In genomic region chr13:31846984-31847752, GRCh38 we compare ENCODE assay signal across 8 cellular contexts.
DNase-seq lines count a peak whose midpoint lies in the region; ATAC-seq and TF ChIP-seq lines count a peak whose summit lies in the region.

No MANE protein-coding gene starts in this region.

- TF ChIP-seq CTCF in SK-N-SH (IDR thresholded peaks at IDR 0.05) (no peak), fibroblast of pulmonary artery (IDR thresholded peaks at IDR 0.05; ENCODE audit: low read length, missing control alignments) (no peak), parathyroid adenoma (IDR thresholded peaks at IDR 0.05) (no peak)

- no peaks in the 10 kb centered on the region for H3K9me3 ChIP-seq in BLaER1 treated with 17β-estradiol and CSF1 and Interleukin-3, amounts not matched to agents 10 nM and 100 nM (replicated peaks in 1 of 11)
- no peaks in the 10 kb centered on the region for H3K9me3 ChIP-seq in SK-N-SH
- no peaks in the 10 kb centered on the region for H3K9me3 ChIP-seq in parathyroid adenoma (ENCODE audit: control insufficient read depth, low read length)

- peaks cover 3 to 13% (median 10%) of the 10 kb centered on the region in 11 experiments; a peak in 19 of 22 replicates for H3K27me3 ChIP-seq in BLaER1 treated with 17β-estradiol and CSF1 and Interleukin-3, amounts not matched to agents 10 nM and 100 nM
- H3K27me3 ChIP-seq in SK-N-SH (ENCODE audit: insufficient read depth) (no peaks in the 10 kb centered on the region; the same call in 1 of the 2 replicates), parathyroid adenoma (ENCODE audit: control insufficient read depth, insufficient read depth, low read length) (no peaks in the 10 kb centered on the region)

- H3F3A ChIP-seq in SK-N-SH (replicated peaks; ENCODE audit: insufficient read depth), result no peaks in the 10 kb centered on the region

- H2AFZ ChIP-seq in SK-N-SH (ENCODE audit: low read depth), result peak overlapping the region; percentile 88
- H2AFZ ChIP-seq in parathyroid adenoma, result peak overlapping the region; percentile 62

- no peaks in the 10 kb centered on the region for H4K20me1 ChIP-seq in BLaER1 treated with 17β-estradiol and CSF1 and Interleukin-3, amounts not matched to agents 10 nM and 100 nM
- no peaks in the 10 kb centered on the region for H4K20me1 ChIP-seq in SK-N-SH (ENCODE audit: insufficient read depth)

- 8% methylated on average over 10 of the region's 30 CpGs for WGBS in SK-N-SH (ENCODE audit: low lambda C conversion rate)

- no peak for TF ChIP-seq RAD21 in SK-N-SH (IDR thresholded peaks at IDR 0.05; ENCODE audit: low read length)

- H3K9ac ChIP-seq in BLaER1 treated with 17β-estradiol and CSF1 and Interleukin-3, amounts not matched to agents 10 nM and 100 nM, result peak overlapping the region; percentile 57 to 78 (median 75)
- peak overlapping the region; percentile 41; the same call in 1 of the 2 replicates for H3K9ac ChIP-seq in SK-N-SH
- H3K9ac ChIP-seq in parathyroid adenoma, result no peak overlapping the region

- ATAC-seq in GM21717 (IDR thresholded peaks at IDR 0.05; ENCODE audit: unreplicated experiment), result peak; percentile 5
- ATAC-seq in HG02678 (IDR thresholded peaks at IDR 0.05; ENCODE audit: unreplicated experiment), result no peak

- peak overlapping the region in 7 of 11 experiments; percentile 41 to 77 (median 56); a peak in 10 of 22 replicates for H3K27ac ChIP-seq in BLaER1 treated with 17β-estradiol and CSF1 and Interleukin-3, amounts not matched to agents 10 nM and 100 nM
- H3K27ac ChIP-seq in SK-N-SH (ENCODE audit: low read depth in 2 of 2, low read length in 1 of 2) (peak overlapping the region in 1 of 2 experiments; percentile 71; a peak in 2 of 4 replicates), parathyroid adenoma (no peak overlapping the region)

- H3K79me2 ChIP-seq in SK-N-SH (ENCODE audit: insufficient read depth) (no peaks in the 10 kb centered on the region), parathyroid adenoma (no peaks in the 10 kb centered on the region)

- H3K4me2 ChIP-seq in BLaER1 treated with 17β-estradiol and CSF1 and Interleukin-3, amounts not matched to agents 10 nM and 100 nM, result peak overlapping the region; percentile 93 to 99 (median 97)
- H3K4me2 ChIP-seq in SK-N-SH (peak overlapping the region; percentile 94), parathyroid adenoma (ENCODE audit: low read length) (peak overlapping the region; percentile 80)

- TF ChIP-seq EP300 in SK-N-SH (IDR thresholded peaks at IDR 0.05; ENCODE audit: borderline replicate concordance in 1 of 2, low read depth in 1 of 2, low read length in 1 of 2), result no peak

- peak; percentile 74 for DNase-seq in SK-N-SH
- DNase-seq in fibroblast of pulmonary artery (ENCODE audit: low read depth), result no peak
- DNase-seq in GOT3 (lab: John Stamatoyannopoulos, UW), result no peak
- DNase-seq in stimulated activated CD4-positive, alpha-beta T cell treated with anti-CD3 and anti-CD28 coated beads, Interleukin-4, amount 100 ng/mL, for 1 hour, result no peak

- CTCF ChIA-PET in SK-N-SH (lab: Yijun Ruan, JAX), result interaction anchor here (1.1 kb wide), 1 partner anchor 63 kb away, joined by 4 read pairs; no protein-coding TSS in a partner anchor

- POLR2A ChIA-PET in SK-N-SH (lab: Yijun Ruan, JAX), result interaction anchor here (1.6 kb wide), 1 partner anchor 15 kb away, joined by 3 read pairs; no protein-coding TSS in a partner anchor

- no peaks in the 10 kb centered on the region for H3K9me2 ChIP-seq in SK-N-SH

- peaks cover 5 to 11% (median 7%) of the 10 kb centered on the region in 10 experiments; a peak in 18 of 20 replicates for H3K4me1 ChIP-seq in BLaER1 treated with 17β-estradiol and CSF1 and Interleukin-3, amounts not matched to agents 10 nM and 100 nM
- H3K4me1 ChIP-seq in SK-N-SH (ENCODE audit: control insufficient read depth in 1 of 2, insufficient read depth in 2 of 2, low read depth in 1 of 2, low read length in 1 of 2), result peaks cover 0 to 4% of the 10 kb centered on the region in 2 experiments; a peak in 1 of 4 replicates
- no peaks in the 10 kb centered on the region for H3K4me1 ChIP-seq in parathyroid adenoma

- no peaks in the 10 kb centered on the region for H3K36me3 ChIP-seq in BLaER1 treated with 17β-estradiol and CSF1 and Interleukin-3, amounts not matched to agents 10 nM and 100 nM
- H3K36me3 ChIP-seq in SK-N-SH (replicated peaks in 1 of 2; ENCODE audit: control insufficient read depth in 1 of 2, insufficient read depth in 2 of 2, low read length in 1 of 2), result no peaks in the 10 kb centered on the region
- H3K36me3 ChIP-seq in parathyroid adenoma (ENCODE audit: control insufficient read depth, insufficient read depth, low read length), result no peaks in the 10 kb centered on the region

- H3K4me3 ChIP-seq in BLaER1 treated with 17β-estradiol and CSF1 and Interleukin-3, amounts not matched to agents 10 nM and 100 nM, result peak overlapping the region; percentile 66 to 83 (median 76)
- H3K4me3 ChIP-seq in SK-N-SH (ENCODE audit: low read depth in 2 of 2, low read length in 1 of 2), result peak overlapping the region; percentile 70 to 71
- peak overlapping the region; percentile 58 for H3K4me3 ChIP-seq in fibroblast of pulmonary artery (replicated peaks; ENCODE audit: low read depth, low read length)
- H3K4me3 ChIP-seq in parathyroid adenoma (ENCODE audit: low read depth, low read length), result peak overlapping the region; percentile 61

TF ChIP-seq in SK-N-SH, 30 proteins besides CTCF, POLR2A, EP300 and RAD21:
- TF ChIP-seq MXI1 (IDR thresholded peaks at IDR 0.05; ENCODE audit: low read depth, low read length), result peak; percentile 64
- no peak for TF ChIP-seq GATA2 (CRISPR knock-in tag; IDR thresholded peaks at IDR 0.05)
